In the genomic region with DNA sequence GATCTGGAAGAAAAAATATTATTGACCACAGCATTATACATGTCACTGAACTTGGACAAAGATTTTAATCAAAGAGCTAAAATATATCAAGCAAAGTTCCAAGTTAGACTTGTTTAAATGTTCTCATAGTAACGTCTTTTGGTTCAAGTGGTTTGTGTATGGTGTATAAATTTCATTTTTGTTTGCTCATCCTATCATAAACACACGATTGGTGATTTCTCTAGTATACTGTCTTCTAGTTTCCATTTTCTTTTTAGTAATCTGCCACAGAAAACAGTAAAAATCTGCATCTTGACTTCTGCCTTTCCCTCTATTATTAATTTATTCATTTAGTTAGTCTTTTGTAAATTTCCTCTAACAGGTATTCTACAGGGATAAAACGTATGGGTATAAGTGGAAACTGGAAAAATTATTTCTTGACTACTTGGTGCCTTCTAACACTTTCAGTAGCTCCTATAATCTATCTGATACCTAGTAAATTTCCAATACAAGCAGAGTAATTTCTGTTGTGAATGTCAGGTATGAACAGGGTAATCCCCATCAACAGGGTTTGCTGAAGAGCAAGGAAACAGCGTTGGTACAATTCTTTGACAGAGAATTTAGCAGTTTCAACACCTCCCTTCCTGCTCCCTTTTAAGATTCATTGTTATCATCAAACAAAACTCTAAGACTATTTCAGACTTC, we compare ENCODE assay signal across 16 cellular contexts.
DNase-seq lines count a peak whose midpoint lies in the region; ATAC-seq, FAIRE-seq and TF ChIP-seq lines count a peak whose summit lies in the region.
"Had no signal": no experiment of that assay in that cellular context is flagged by ENCODE, and none has a peak within 500 bp of the region (broad histone marks: within the 10 kb centered on the region; RNA-seq: fewer than 3 reads in every experiment).

No MANE protein-coding gene starts in this region.

- no peak overlapping the region for H2AFZ ChIP-seq in endothelial cell of umbilical vein (ENCODE audit: low read depth, low read length)

- FAIRE-seq in endothelial cell of umbilical vein (lab: Jason Lieb, UNC), result no peak
- FAIRE-seq: astrocyte had no signal

- no peak for DNase-seq in Calu3
- DNase-seq in Panc1 (ENCODE audit: low read depth, low spot score), result no peak
- no peak for DNase-seq in endothelial cell of umbilical vein (ENCODE audit: low read depth, low spot score)
- DNase-seq in DMS114 treated with DMSO at 0.1 percent for 48 hours (lab: John Stamatoyannopoulos, UW; ENCODE audit: unreplicated experiment), result no peak
- DNase-seq in substantia nigra (lab: John Stamatoyannopoulos, UW), result no peak
- DNase-seq: activated CD4-positive, CD25-positive, alpha-beta regulatory T cell; C1 segment of cervical spinal cord; kidney; Peyer's patch; SW 1271 had no signal

- H3K4me1 Mint-ChIP-seq in Calu3 (ENCODE audit: low read depth, unreplicated experiment), result peaks cover 71% of the 10 kb centered on the region

- no peak overlapping the region for H3K4me3 Mint-ChIP-seq in Calu3 (ENCODE audit: low read depth, unreplicated experiment)

- no peaks in the 10 kb centered on the region for H3K27me3 ChIP-seq in Panc1 (ENCODE audit: control insufficient read depth, insufficient read depth, low read length)
- no peaks in the 10 kb centered on the region for H3K27me3 ChIP-seq in endothelial cell of umbilical vein (ENCODE audit: control insufficient read depth in 2 of 2, insufficient read depth in 2 of 2, low read length in 2 of 2)
- H3K27me3 ChIP-seq: esophagus muscularis mucosa, Peyer's patch had no signal

- H3K9me3 Mint-ChIP-seq in Calu3 (ENCODE audit: low read depth, unreplicated experiment), result no peaks in the 10 kb centered on the region

- H3K4me1 ChIP-seq in Panc1 (ENCODE audit: control insufficient read depth, insufficient read depth, low read length) (peaks cover 42% of the 10 kb centered on the region), endothelial cell of umbilical vein (ENCODE audit: control insufficient read depth, extremely low read depth, insufficient read depth, low read length) (peaks cover 39% of the 10 kb centered on the region)
- H3K4me1 ChIP-seq: Peyer's patch, prostate gland had no signal

- no peak for TF ChIP-seq POLR2A in endothelial cell of umbilical vein (IDR thresholded peaks at IDR 0.05; ENCODE audit: low read depth, low read length)

- H3K9ac ChIP-seq in endothelial cell of umbilical vein (replicated peaks; ENCODE audit: extremely low read depth, insufficient read depth, low read length), result no peak overlapping the region

- peak overlapping the region; percentile 19 for H3K27ac Mint-ChIP-seq in Calu3 (ENCODE audit: unreplicated experiment)

- H3K27ac ChIP-seq in Panc1 (ENCODE audit: low read length) (peak overlapping the region; percentile 45; the same call in 1 of the 2 replicates), endothelial cell of umbilical vein (ENCODE audit: insufficient read depth, low read depth, low read length) (no peak overlapping the region), substantia nigra (ENCODE audit: low read depth, low read length, poor library complexity, severe bottlenecking) (no peak overlapping the region)
- H3K27ac ChIP-seq: esophagus muscularis mucosa, prostate gland had no signal

- no TSS peak for BruUV-seq in Calu3 (replicated peaks; lab: Mats Ljungman, UMichigan)
- no TSS peak for BruUV-seq in Panc1 (replicated peaks; lab: Mats Ljungman, UMichigan)
- no TSS peak for BruUV-seq in endothelial cell of umbilical vein (replicated peaks; lab: Mats Ljungman, UMichigan)

- dilution Hi-C loops in endothelial cell of umbilical vein (cut with MboI; ENCODE audit: extremely low pct_ligation_motif_present, low sequenced_read_pairs), result no loop called here

- CTCF ChIA-PET in Calu3 (lab: Charles Lee) (interaction anchor here (0.7 kb wide), 1 partner anchor 201 kb away, joined by 3 read pairs; no protein-coding TSS in a partner anchor), Panc1 (lab: Charles Lee) (no interaction called here), endothelial cell of umbilical vein (lab: Charles Lee) (interaction anchor here (0.6 to 6.2 kb wide), 5 partner anchors 10 to 29 kb away, joined by 3 to 24 read pairs (median 4); no protein-coding TSS in a partner anchor)

- in situ Hi-C loops in Panc1 (cut with HindIII; ENCODE audit: low pct_unique_long_range_greater_than_20kb, low sequenced_read_pairs), result no loop called here

- H3K36me3 ChIP-seq in Panc1 (ENCODE audit: control insufficient read depth, insufficient read depth, low read length), result no peaks in the 10 kb centered on the region; the same call in 1 of the 2 replicates
- peaks cover 0 to 10% of the 10 kb centered on the region in 2 experiments for H3K36me3 ChIP-seq in endothelial cell of umbilical vein (ENCODE audit: control insufficient read depth in 2 of 2, extremely low read depth in 1 of 2, insufficient read depth in 2 of 2, low read length in 2 of 2)
- H3K36me3 ChIP-seq: esophagus muscularis mucosa, Peyer's patch, prostate gland had no signal

- peaks cover 4% of the 10 kb centered on the region for H4K20me1 ChIP-seq in endothelial cell of umbilical vein (replicated peaks; ENCODE audit: control insufficient read depth, extremely low read depth, insufficient read depth, low read length)

- H3K4me3 ChIP-seq in Panc1 (ENCODE audit: low read depth in 2 of 2, low read length in 2 of 2), result no peak overlapping the region
- no peak overlapping the region for H3K4me3 ChIP-seq in endothelial cell of umbilical vein (replicated peaks in 1 of 3; ENCODE audit: insufficient read depth in 1 of 3, low read depth in 1 of 3, low read length in 3 of 3)
- H3K4me3 ChIP-seq: esophagus muscularis mucosa, Peyer's patch, prostate gland had no signal

- peaks cover 91% of the 10 kb centered on the region for H3K79me2 ChIP-seq in endothelial cell of umbilical vein (ENCODE audit: control insufficient read depth, insufficient read depth, low read length)

- intact Hi-C loops in Calu3 (cut with micrococcal nuclease; ENCODE audit: unreplicated experiment), result loop anchor here (2.0 kb wide), 1 partner anchor 14 kb away; no protein-coding TSS in a partner anchor
- intact Hi-C loops in Panc1 (cut with micrococcal nuclease; ENCODE audit: unreplicated experiment), result no loop called here
- intact Hi-C loops in endothelial cell of umbilical vein (cut with micrococcal nuclease), result no loop called here

- H3K27me3 Mint-ChIP-seq in Calu3 (ENCODE audit: unreplicated experiment), result no peaks in the 10 kb centered on the region

- peak overlapping the region; percentile 28 for H3K4me2 ChIP-seq in endothelial cell of umbilical vein (ENCODE audit: insufficient read depth, low read length)

- no peak for TF ChIP-seq CTCF in Calu3 (IDR thresholded peaks at IDR 0.05; ENCODE audit: unreplicated experiment)
- no peak for TF ChIP-seq CTCF in Panc1 (IDR thresholded peaks at IDR 0.05)
- no peak for TF ChIP-seq CTCF in endothelial cell of umbilical vein (IDR thresholded peaks at IDR 0.05; ENCODE audit: extremely low read depth in 1 of 2, insufficient read depth in 1 of 2, low read depth in 1 of 2, low read length in 2 of 2)

- ATAC-seq in GM18870 (IDR thresholded peaks at IDR 0.05; ENCODE audit: unreplicated experiment) (peak; percentile 72), Panc1 (no peak), GM19397 (IDR thresholded peaks at IDR 0.05; ENCODE audit: unreplicated experiment) (no peak), GM21381 (IDR thresholded peaks at IDR 0.05; ENCODE audit: unreplicated experiment) (no peak)

- H3K9me1 ChIP-seq in endothelial cell of umbilical vein (replicated peaks; ENCODE audit: control insufficient read depth, extremely low read depth, insufficient read depth, low read length), result no peaks in the 10 kb centered on the region

- no peaks in the 10 kb centered on the region for H3K9me3 ChIP-seq in Panc1 (ENCODE audit: control insufficient read depth, insufficient read depth, low read depth, low read length)
- H3K9me3 ChIP-seq in endothelial cell of umbilical vein (replicated peaks; ENCODE audit: control insufficient read depth, insufficient read depth, low read length), result no peaks in the 10 kb centered on the region
- H3K9me3 ChIP-seq: esophagus muscularis mucosa, Peyer's patch, prostate gland had no signal

- POLR2A ChIA-PET in Panc1 (lab: Charles Lee) (no interaction called here), endothelial cell of umbilical vein (lab: Charles Lee) (interaction anchor here (0.6 kb wide), 1 partner anchor 29 kb away, joined by 4 read pairs; no protein-coding TSS in a partner anchor)

- peaks cover 31% of the 10 kb centered on the region for H3K36me3 Mint-ChIP-seq in Calu3 (ENCODE audit: insufficient read depth, unreplicated experiment)

TF ChIP-seq in endothelial cell of umbilical vein, 7 proteins besides CTCF, POLR2A, EP300 and RAD21:
- TF ChIP-seq EZH2 (IDR thresholded peaks at IDR 0.05; ENCODE audit: borderline replicate concordance, low read depth, low read length, severe bottlenecking), result no peak
- TF ChIP-seq MYC (IDR thresholded peaks at IDR 0.05; ENCODE audit: low read depth, low read length), result no peak
- no peak for TF ChIP-seq GATA2 (IDR thresholded peaks at IDR 0.05; ENCODE audit: insufficient read depth, insufficient read length, low read depth, low read length)
- no peak for TF ChIP-seq FOS (IDR thresholded peaks at IDR 0.05; ENCODE audit: borderline replicate concordance, insufficient read depth, low read length)
- no peak for TF ChIP-seq POLR2AphosphoS5 (IDR thresholded peaks at IDR 0.05; ENCODE audit: insufficient read depth, low read depth, low read length)
- TF ChIP-seq, protein P1, sequence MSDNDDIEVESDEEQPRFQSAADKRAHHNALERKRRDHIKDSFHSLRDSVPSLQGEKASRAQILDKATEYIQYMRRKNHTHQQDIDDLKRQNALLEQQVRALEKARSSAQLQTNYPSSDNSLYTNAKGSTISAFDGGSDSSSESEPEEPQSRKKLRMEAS (IDR thresholded peaks at IDR 0.05; ENCODE audit: insufficient read depth, insufficient read length), result no peak
- no peak for TF ChIP-seq JUN (IDR thresholded peaks at IDR 0.05; ENCODE audit: borderline replicate concordance, insufficient read depth, insufficient read length, low read depth)
